In genomic region chr6:33949111-33949510, GRCh38 we compare ENCODE assay signal across 18 cellular contexts.
"Had no signal": no experiment of that assay in that cellular context is flagged by ENCODE, and none has a peak within 500 bp of the region (broad histone marks: within the 10 kb centered on the region; RNA-seq: fewer than 3 reads in every experiment).

No MANE protein-coding gene starts in this region.

- H3K36me3 ChIP-seq: SJSA1 had no signal

- H3K4me3 ChIP-seq: SJSA1, SK-N-MC had no signal

- DNase-seq: KBM-7, MV-4-11, NCI-H1048, NCI-H1105, NCI-H1417, NCI-H1436 treated with DMSO at 0.1 percent for 48 hours, NCI-H1694, NCI-H187 treated with DMSO at 0.1 percent for 48 hours, NCI-H2029 treated with DMSO at 0.1 percent for 48 hours, NCI-H2171 treated with DMSO at 0.1 percent for 48 hours, NCI-H345, NCI-H69, NCI-H774, Right ventricle myocardium superior, RPMI8226, SIG-M5 had no signal

- H3K9me3 ChIP-seq: SJSA1 had no signal

- H3K4me1 ChIP-seq: SJSA1 had no signal

- H3K27ac ChIP-seq: SJSA1, SK-N-MC had no signal
